ENCODE assay signal across 1 cellular context in genomic region chr14:94059998-94060397, GRCh38.
TF ChIP-seq lines count a peak whose summit lies in the region.

No MANE protein-coding gene starts in this region.

TF ChIP-seq in HepG2, 621 proteins besides CTCF, POLR2A, EP300 and RAD21 (continued from another document and continues in another):
- peak; percentile 29; the same call in 1 of the 2 replicates for TF ChIP-seq ZNF362 (CRISPR knock-in tag; IDR thresholded peaks at IDR 0.05; ENCODE audit: borderline replicate concordance)
- TF ChIP-seq TBP (CRISPR knock-in tag; IDR thresholded peaks at IDR 0.05), result no peak
- no peak for TF ChIP-seq SOX13 (IDR thresholded peaks at IDR 0.05)
- no peak for TF ChIP-seq SOX13 (CRISPR knock-in tag; conservative IDR thresholded peaks at IDR 0.05 in 1 of 2, IDR thresholded peaks at IDR 0.05 in 1 of 2)
- TF ChIP-seq GPBP1L1 (CRISPR knock-in tag; IDR thresholded peaks at IDR 0.05), result no peak
- no peak for TF ChIP-seq SOX6 (IDR thresholded peaks at IDR 0.05)
- TF ChIP-seq SOX6 (CRISPR knock-in tag; IDR thresholded peaks at IDR 0.05), result peak; percentile 39
- no peak for TF ChIP-seq ZNF225 (CRISPR knock-in tag; IDR thresholded peaks at IDR 0.05)
- peak; percentile 59 for TF ChIP-seq NCOA2 (CRISPR knock-in tag; IDR thresholded peaks at IDR 0.05)
- no peak for TF ChIP-seq MEF2D (CRISPR knock-in tag; IDR thresholded peaks at IDR 0.05)
- no peak for TF ChIP-seq ZNF276 (CRISPR knock-in tag; IDR thresholded peaks at IDR 0.05; ENCODE audit: low read depth)
- TF ChIP-seq SIN3B (IDR thresholded peaks at IDR 0.05; ENCODE audit: low read length), result no peak
- TF ChIP-seq KAT2B (IDR thresholded peaks at IDR 0.05; ENCODE audit: borderline replicate concordance, low read depth, low read length), result no peak
- no peak; the same call in 1 of the 2 replicates for TF ChIP-seq GMEB1 (CRISPR knock-in tag; IDR thresholded peaks at IDR 0.05; ENCODE audit: borderline replicate concordance)
- no peak for TF ChIP-seq NFKBIZ (CRISPR knock-in tag; IDR thresholded peaks at IDR 0.05)
- no peak for TF ChIP-seq ZNF230 (CRISPR knock-in tag; IDR thresholded peaks at IDR 0.05)
- TF ChIP-seq ETV6 (CRISPR knock-in tag; conservative IDR thresholded peaks at IDR 0.05), result no peak
- no peak for TF ChIP-seq ZNF563 (CRISPR knock-in tag; IDR thresholded peaks at IDR 0.05)
- no peak for TF ChIP-seq PRDM4 (CRISPR knock-in tag; IDR thresholded peaks at IDR 0.05; ENCODE audit: borderline replicate concordance)
- no peak for TF ChIP-seq ZNF10 (CRISPR knock-in tag; IDR thresholded peaks at IDR 0.05; ENCODE audit: borderline replicate concordance, low read depth)
- no peak for TF ChIP-seq ZNF18 (CRISPR knock-in tag; IDR thresholded peaks at IDR 0.05; ENCODE audit: insufficient replicate concordance)
- no peak for TF ChIP-seq ARHGAP35 (CRISPR knock-in tag; IDR thresholded peaks at IDR 0.05; ENCODE audit: borderline replicate concordance)
- no peak for TF ChIP-seq ATF1 (CRISPR knock-in tag; IDR thresholded peaks at IDR 0.05)
- TF ChIP-seq HDAC1 (CRISPR knock-in tag; IDR thresholded peaks at IDR 0.05), result no peak
- TF ChIP-seq ZNF567 (CRISPR knock-in tag; IDR thresholded peaks at IDR 0.05; ENCODE audit: borderline replicate concordance), result no peak
- TF ChIP-seq PAWR (CRISPR knock-in tag; IDR thresholded peaks at IDR 0.05; ENCODE audit: borderline replicate concordance), result no peak
- TF ChIP-seq HNRNPLL (IDR thresholded peaks at IDR 0.05; ENCODE audit: low read depth, low read length, poor library complexity, severe bottlenecking), result no peak
- TF ChIP-seq HIC2 (CRISPR knock-in tag; IDR thresholded peaks at IDR 0.05; ENCODE audit: low read depth), result no peak
- no peak for TF ChIP-seq THYN1 (CRISPR knock-in tag; IDR thresholded peaks at IDR 0.05; ENCODE audit: borderline replicate concordance, low read depth)
- no peak for TF ChIP-seq ZBTB43 (CRISPR knock-in tag; conservative IDR thresholded peaks at IDR 0.05)
- peak; percentile 49; the same call in 1 of the 2 replicates for TF ChIP-seq SAP130 (CRISPR knock-in tag; IDR thresholded peaks at IDR 0.05; ENCODE audit: low read depth)
- TF ChIP-seq MLLT10 (CRISPR knock-in tag; IDR thresholded peaks at IDR 0.05), result no peak
- peak; percentile 57; the same call in 1 of the 2 replicates for TF ChIP-seq REPIN1 (CRISPR knock-in tag; IDR thresholded peaks at IDR 0.05; ENCODE audit: borderline replicate concordance, low read depth)
- peak; percentile 32 to 50; a peak in 1 of 4 replicates for TF ChIP-seq NR2F1 (CRISPR knock-in tag; IDR thresholded peaks at IDR 0.05)
- no peak for TF ChIP-seq MYPOP (CRISPR knock-in tag; IDR thresholded peaks at IDR 0.05)
- no peak for TF ChIP-seq ZBTB46 (CRISPR knock-in tag; IDR thresholded peaks at IDR 0.05; ENCODE audit: borderline replicate concordance)
- TF ChIP-seq ZNF740 (CRISPR knock-in tag; IDR thresholded peaks at IDR 0.05), result no peak
- TF ChIP-seq IRX3 (CRISPR knock-in tag; IDR thresholded peaks at IDR 0.05; ENCODE audit: borderline replicate concordance, low read depth), result no peak
- TF ChIP-seq ZNF264 (CRISPR knock-in tag; IDR thresholded peaks at IDR 0.05), result no peak
- no peak; the same call in 1 of the 2 replicates for TF ChIP-seq ZNF788 (CRISPR knock-in tag; IDR thresholded peaks at IDR 0.05; ENCODE audit: borderline replicate concordance)
- TF ChIP-seq IKZF5 (CRISPR knock-in tag; IDR thresholded peaks at IDR 0.05), result no peak
- TF ChIP-seq ZNF570 (CRISPR knock-in tag; IDR thresholded peaks at IDR 0.05; ENCODE audit: borderline replicate concordance), result no peak
